In genomic region chr3:51075221-51075775, GRCh38 we compare ENCODE assay signal across 19 cellular contexts.
"Had no signal": no experiment of that assay in that cellular context is flagged by ENCODE, and none has a peak within 500 bp of the region (broad histone marks: within the 10 kb centered on the region; RNA-seq: fewer than 3 reads in every experiment).

No MANE protein-coding gene starts in this region.

- H3K27ac ChIP-seq: neural progenitor cell, parathyroid adenoma, psoas muscle, skin epidermis, spleen, transverse colon, upper lobe of right lung, uterus had no signal

- H3K27me3 ChIP-seq: neural progenitor cell, spleen, transverse colon, upper lobe of right lung, uterus had no signal

- DNase-seq: cortex of kidney; effector memory CD8-positive, alpha-beta T cell; hypothalamus; mesenchymal stem cell; midbrain; naive thymus-derived CD4-positive, alpha-beta T cell; psoas muscle; right cardiac atrium; spleen; stimulated activated CD4-positive, alpha-beta T cell treated with anti-CD3 and anti-CD28 coated beads, Interleukin-4, amount 100 ng/mL, for 4 hours; stimulated activated naive CD8-positive, alpha-beta T cell treated with anti-CD3 and anti-CD28 coated beads, Interleukin-15, Interleukin-2, amounts not matched to agents 100 U/mL and 50 U/mL, for 24 hours; transverse colon; upper lobe of right lung; uterus had no signal

- H3K36me3 Mint-ChIP-seq: naive thymus-derived CD4-positive, alpha-beta T cell; neural progenitor cell; stimulated activated memory B cell treated with anti-CD40 and anti-IgM and Interleukin-4, amounts not matched to agents 10 μg/mL and 1 μg/mL and 100 μg/mL, for 72 hours had no signal

- H3K27ac Mint-ChIP-seq: nephron; neural progenitor cell; stimulated activated memory B cell treated with anti-CD40 and anti-IgM and Interleukin-4, amounts not matched to agents 10 μg/mL and 1 μg/mL and 100 μg/mL, for 72 hours had no signal

- H3K36me3 ChIP-seq: neural progenitor cell, spleen, transverse colon, upper lobe of right lung, uterus had no signal

- H3K4me1 ChIP-seq: neural progenitor cell, parathyroid adenoma, psoas muscle, spleen, transverse colon, upper lobe of right lung, uterus had no signal

- H3K9me3 Mint-ChIP-seq: effector memory CD8-positive, alpha-beta T cell; naive thymus-derived CD4-positive, alpha-beta T cell; nephron; neural progenitor cell; stimulated activated memory B cell treated with anti-CD40 and anti-IgM and Interleukin-4, amounts not matched to agents 10 μg/mL and 1 μg/mL and 100 μg/mL, for 72 hours had no signal

- H3K9me3 ChIP-seq: psoas muscle, spleen, transverse colon, upper lobe of right lung, uterus had no signal

- H3K4me1 Mint-ChIP-seq: naive thymus-derived CD4-positive, alpha-beta T cell; nephron; neural progenitor cell; stimulated activated memory B cell treated with anti-CD40 and anti-IgM and Interleukin-4, amounts not matched to agents 10 μg/mL and 1 μg/mL and 100 μg/mL, for 72 hours had no signal

- H3K27me3 Mint-ChIP-seq: effector memory CD8-positive, alpha-beta T cell; naive thymus-derived CD4-positive, alpha-beta T cell; stimulated activated memory B cell treated with anti-CD40 and anti-IgM and Interleukin-4, amounts not matched to agents 10 μg/mL and 1 μg/mL and 100 μg/mL, for 72 hours had no signal

- ATAC-seq: effector memory CD8-positive, alpha-beta T cell; naive thymus-derived CD4-positive, alpha-beta T cell; psoas muscle; right cardiac atrium; stimulated activated memory B cell treated with anti-CD40 and anti-IgM and Interleukin-4, amounts not matched to agents 10 μg/mL and 1 μg/mL and 100 μg/mL, for 72 hours; stimulated activated naive CD8-positive, alpha-beta T cell treated with anti-CD3 and anti-CD28 coated beads, Interleukin-15, Interleukin-2, amounts not matched to agents 100 U/mL and 50 U/mL, for 24 hours; upper lobe of right lung had no signal

- H3K4me3 Mint-ChIP-seq: effector memory CD8-positive, alpha-beta T cell; naive thymus-derived CD4-positive, alpha-beta T cell; nephron; neural progenitor cell; stimulated activated memory B cell treated with anti-CD40 and anti-IgM and Interleukin-4, amounts not matched to agents 10 μg/mL and 1 μg/mL and 100 μg/mL, for 72 hours had no signal

- H3K4me3 ChIP-seq: neural progenitor cell, psoas muscle, skin epidermis, spleen, transverse colon, upper lobe of right lung, uterus had no signal
